29 cellular contexts compared by ENCODE assay signal in genomic region chr9:76191493-76191892, GRCh38.
"Had no signal": no experiment of that assay in that cellular context is flagged by ENCODE, and none has a peak within 500 bp of the region (broad histone marks: within the 10 kb centered on the region; RNA-seq: fewer than 3 reads in every experiment).

No MANE protein-coding gene starts in this region.

- DNase-seq: hippocampal formation; left ventricle myocardium inferior; mesendoderm; naive B cell; nucleus accumbens; pancreas; posterior cingulate gyrus; retina; right cardiac atrium; stimulated activated CD4-positive, alpha-beta T cell treated with anti-CD3 and anti-CD28 coated beads, Interleukin-12 subunit alpha, Interleukin-12 subunit beta, amount 100 ng/mL, for 4 hours; stimulated activated CD4-positive, alpha-beta T cell treated with anti-CD3 and anti-CD28 coated beads, Interleukin-15, amount 100 ng/mL, for 24 hours; stimulated activated CD4-positive, alpha-beta T cell treated with anti-CD3 and anti-CD28 coated beads, Interleukin-2, amount 100 ng/mL, for 24 hours; stimulated activated CD4-positive, alpha-beta T cell treated with anti-CD3 and anti-CD28 coated beads, Interleukin-4, amount 100 ng/mL, for 1 hour; stimulated activated naive B cell treated with anti-CD40 and anti-IgM and Interleukin-4, amounts not matched to agents 10 μg/mL and 1 μg/mL and 100 μg/mL, for 72 hours; stimulated activated naive CD8-positive, alpha-beta T cell treated with anti-CD3 and anti-CD28 coated beads, Interleukin-15, Interleukin-2, amounts not matched to agents 100 U/mL and 50 U/mL, for 24 hours; stomach; testis; thyroid gland; transverse colon; upper lobe of left lung had no signal

- H3K27me3 ChIP-seq: pancreas, stomach, testis, thyroid gland, transverse colon, upper lobe of left lung, vagina had no signal

- H3K27ac Mint-ChIP-seq: mesothelial cell of epicardium; nephron; stimulated activated naive B cell treated with anti-CD40 and anti-IgM and Interleukin-4, amounts not matched to agents 10 μg/mL and 1 μg/mL and 100 μg/mL, for 72 hours had no signal

- H3K4me1 ChIP-seq: left ventricle myocardium inferior, pancreas, prostate gland, stomach, testis, thyroid gland, transverse colon, upper lobe of left lung, vagina had no signal

- H3K36me3 ChIP-seq: pancreas, prostate gland, thyroid gland had no signal

- FAIRE-seq: islet of Langerhans, pancreas had no signal

- H3K9me3 Mint-ChIP-seq: mesothelial cell of epicardium, naive B cell, nephron, neural crest cell had no signal

- H3K9me3 ChIP-seq: left ventricle myocardium inferior, pancreas, prostate gland, stomach, testis, thyroid gland, transverse colon, upper lobe of left lung, vagina had no signal

- H3K27ac ChIP-seq: left ventricle myocardium inferior, pancreas, prostate gland, skin epidermis, stomach, testis, thyroid gland, transverse colon, upper lobe of left lung, vagina had no signal

- H3K4me1 Mint-ChIP-seq: naive B cell; stimulated activated naive B cell treated with anti-CD40 and anti-IgM and Interleukin-4, amounts not matched to agents 10 μg/mL and 1 μg/mL and 100 μg/mL, for 72 hours had no signal

- H3K27me3 Mint-ChIP-seq: naive B cell; stimulated activated naive B cell treated with anti-CD40 and anti-IgM and Interleukin-4, amounts not matched to agents 10 μg/mL and 1 μg/mL and 100 μg/mL, for 72 hours had no signal

- H3K36me3 Mint-ChIP-seq: naive B cell; stimulated activated naive B cell treated with anti-CD40 and anti-IgM and Interleukin-4, amounts not matched to agents 10 μg/mL and 1 μg/mL and 100 μg/mL, for 72 hours had no signal

- ATAC-seq: pancreas; right cardiac atrium; sciatic nerve; stimulated activated naive B cell treated with anti-CD40 and anti-IgM and Interleukin-4, amounts not matched to agents 10 μg/mL and 1 μg/mL and 100 μg/mL, for 72 hours; stimulated activated naive CD8-positive, alpha-beta T cell treated with anti-CD3 and anti-CD28 coated beads, Interleukin-15, Interleukin-2, amounts not matched to agents 100 U/mL and 50 U/mL, for 24 hours had no signal

- H3K4me3 ChIP-seq: left ventricle myocardium inferior, lung, pancreas, prostate gland, skin epidermis, stomach, testis, thyroid gland, transverse colon, upper lobe of left lung, vagina had no signal

- H3K4me3 Mint-ChIP-seq: mesothelial cell of epicardium; naive B cell; nephron; neural crest cell; stimulated activated naive B cell treated with anti-CD40 and anti-IgM and Interleukin-4, amounts not matched to agents 10 μg/mL and 1 μg/mL and 100 μg/mL, for 72 hours had no signal
